Comparison of ENCODE assay signal across 1 cellular context in the genomic region with DNA sequence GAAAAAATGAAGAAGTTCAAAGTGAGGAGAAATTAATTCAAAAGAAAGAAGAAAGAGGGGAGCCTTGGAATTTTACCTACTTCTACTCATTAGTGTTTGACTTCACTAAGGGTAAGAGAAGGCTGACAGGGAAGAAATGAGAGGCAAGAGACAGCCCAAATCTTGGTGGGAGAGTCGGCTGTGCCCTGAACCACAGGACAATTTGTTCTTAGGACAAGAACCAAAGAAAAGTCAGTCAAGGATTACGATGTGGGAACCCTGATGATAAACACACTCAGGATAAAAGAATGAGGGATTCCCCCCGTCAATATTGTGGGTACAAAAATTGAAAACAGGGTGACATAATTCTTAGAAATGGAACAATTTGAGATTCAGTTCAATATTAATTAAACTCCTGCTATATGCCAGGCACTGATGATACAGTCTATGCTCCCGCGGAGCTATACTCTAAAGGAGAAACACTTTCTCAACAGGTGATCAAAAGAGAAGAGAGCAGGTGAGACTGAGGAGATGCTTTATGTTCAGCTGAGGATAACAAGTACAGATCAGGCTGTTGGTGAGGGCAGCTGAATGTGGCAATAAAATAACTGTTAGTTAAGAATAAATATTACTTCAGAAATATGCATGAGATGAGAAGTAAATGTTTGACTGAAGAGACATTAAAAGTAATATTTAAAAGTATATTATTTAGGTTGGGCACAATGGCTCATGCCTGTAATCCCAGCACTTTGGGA.
A peak's percentile ranks its signal among the peaks of the same experiment; 100 is the strongest.
TF ChIP-seq lines count a peak whose summit lies in the region.

No MANE protein-coding gene starts in this region.

TF ChIP-seq in K562, 482 proteins besides CTCF, POLR2A, EP300 and RAD21 (continued from another document):
- TF ChIP-seq, protein P1, sequence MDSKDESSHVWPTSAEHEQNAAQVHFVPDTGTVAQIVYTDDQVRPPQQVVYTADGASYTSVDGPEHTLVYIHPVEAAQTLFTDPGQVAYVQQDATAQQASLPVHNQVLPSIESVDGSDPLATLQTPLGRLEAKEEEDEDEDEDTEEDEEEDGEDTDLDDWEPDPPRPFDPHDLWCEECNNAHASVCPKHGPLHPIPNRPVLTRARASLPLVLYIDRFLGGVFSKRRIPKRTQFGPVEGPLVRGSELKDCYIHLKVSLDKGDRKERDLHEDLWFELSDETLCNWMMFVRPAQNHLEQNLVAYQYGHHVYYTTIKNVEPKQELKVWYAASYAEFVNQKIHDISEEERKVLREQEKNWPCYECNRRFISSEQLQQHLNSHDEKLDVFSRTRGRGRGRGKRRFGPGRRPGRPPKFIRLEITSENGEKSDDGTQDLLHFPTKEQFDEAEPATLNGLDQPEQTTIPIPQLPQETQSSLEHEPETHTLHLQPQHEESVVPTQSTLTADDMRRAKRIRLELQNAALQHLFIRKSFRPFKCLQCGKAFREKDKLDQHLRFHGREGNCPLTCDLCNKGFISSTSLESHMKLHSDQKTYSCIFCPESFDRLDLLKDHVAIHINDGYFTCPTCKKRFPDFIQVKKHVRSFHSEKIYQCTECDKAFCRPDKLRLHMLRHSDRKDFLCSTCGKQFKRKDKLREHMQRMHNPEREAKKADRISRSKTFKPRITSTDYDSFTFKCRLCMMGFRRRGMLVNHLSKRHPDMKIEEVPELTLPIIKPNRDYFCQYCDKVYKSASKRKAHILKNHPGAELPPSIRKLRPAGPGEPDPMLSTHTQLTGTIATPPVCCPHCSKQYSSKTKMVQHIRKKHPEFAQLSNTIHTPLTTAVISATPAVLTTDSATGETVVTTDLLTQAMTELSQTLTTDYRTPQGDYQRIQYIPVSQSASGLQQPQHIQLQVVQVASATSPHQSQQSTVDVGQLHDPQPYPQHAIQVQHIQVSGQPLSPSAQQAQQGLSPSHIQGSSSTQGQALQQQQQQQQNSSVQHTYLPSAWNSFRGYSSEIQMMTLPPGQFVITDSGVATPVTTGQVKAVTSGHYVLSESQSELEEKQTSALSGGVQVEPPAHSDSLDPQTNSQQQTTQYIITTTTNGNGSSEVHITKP (IDR thresholded peaks at IDR 0.05; ENCODE audit: partially characterized antibody): peak; percentile 1
- TF ChIP-seq NR2C1 (IDR thresholded peaks at IDR 0.05) (no peak), NR2C1 (tag; IDR thresholded peaks at IDR 0.05) (no peak), FOXM1 (IDR thresholded peaks at IDR 0.05; ENCODE audit: low read depth) (no peak), FOXM1 (CRISPR knock-in tag; IDR thresholded peaks at IDR 0.05; ENCODE audit: low read depth) (no peak), ZNF175 (CRISPR knock-in tag; IDR thresholded peaks at IDR 0.05; ENCODE audit: low read depth) (no peak), SRSF7 (optimal IDR thresholded peaks at IDR 0.05; ENCODE audit: low read depth, low read length) (no peak), RCOR1 (IDR thresholded peaks at IDR 0.05; ENCODE audit: borderline replicate concordance in 1 of 2, low read depth in 2 of 2, low read length in 2 of 2) (no peak), POLR3G (IDR thresholded peaks at IDR 0.05; ENCODE audit: extremely low read depth, insufficient read length, insufficient replicate concordance) (no peak), DPF2 (IDR thresholded peaks at IDR 0.05) (0 out of 2 replicates have a peak, but pooled peaks have one; percentile 8), ZNF583 (CRISPR knock-in tag; IDR thresholded peaks at IDR 0.05) (no peak), ZNF785 (CRISPR knock-in tag; IDR thresholded peaks at IDR 0.05) (no peak), ZSCAN32 (CRISPR knock-in tag; IDR thresholded peaks at IDR 0.05) (no peak), MCM7 (IDR thresholded peaks at IDR 0.05) (no peak), ATF1 (CRISPR knock-in tag; IDR thresholded peaks at IDR 0.05) (no peak), ATF1 (tag; IDR thresholded peaks at IDR 0.05) (no peak), MTA3 (IDR thresholded peaks at IDR 0.05; ENCODE audit: borderline replicate concordance) (no peak)
- TF ChIP-seq, protein P2, sequence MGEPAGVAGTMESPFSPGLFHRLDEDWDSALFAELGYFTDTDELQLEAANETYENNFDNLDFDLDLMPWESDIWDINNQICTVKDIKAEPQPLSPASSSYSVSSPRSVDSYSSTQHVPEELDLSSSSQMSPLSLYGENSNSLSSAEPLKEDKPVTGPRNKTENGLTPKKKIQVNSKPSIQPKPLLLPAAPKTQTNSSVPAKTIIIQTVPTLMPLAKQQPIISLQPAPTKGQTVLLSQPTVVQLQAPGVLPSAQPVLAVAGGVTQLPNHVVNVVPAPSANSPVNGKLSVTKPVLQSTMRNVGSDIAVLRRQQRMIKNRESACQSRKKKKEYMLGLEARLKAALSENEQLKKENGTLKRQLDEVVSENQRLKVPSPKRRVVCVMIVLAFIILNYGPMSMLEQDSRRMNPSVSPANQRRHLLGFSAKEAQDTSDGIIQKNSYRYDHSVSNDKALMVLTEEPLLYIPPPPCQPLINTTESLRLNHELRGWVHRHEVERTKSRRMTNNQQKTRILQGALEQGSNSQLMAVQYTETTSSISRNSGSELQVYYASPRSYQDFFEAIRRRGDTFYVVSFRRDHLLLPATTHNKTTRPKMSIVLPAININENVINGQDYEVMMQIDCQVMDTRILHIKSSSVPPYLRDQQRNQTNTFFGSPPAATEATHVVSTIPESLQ (CRISPR knock-in tag; IDR thresholded peaks at IDR 0.05): no peak
